Comparison of ENCODE assay signal across 8 cellular contexts in genomic region chr2:37654419-37654818, GRCh38. TPM values are rescaled to one million over a fixed set of nuclear protein-coding genes. Genes with fewer than 3 reads are reported as not detected.
DNase-seq lines count a peak whose midpoint lies in the region; ATAC-seq, FAIRE-seq and TF ChIP-seq lines count a peak whose summit lies in the region.
"Had no signal": no experiment of that assay in that cellular context is flagged by ENCODE, and none has a peak within 500 bp of the region (broad histone marks: within the 10 kb centered on the region; RNA-seq: fewer than 3 reads in every experiment).

No MANE protein-coding gene starts in this region.

- no peaks in the 10 kb centered on the region for H3K9me3 Mint-ChIP-seq in activated CD8-positive, alpha-beta T cell treated with anti-CD3 and anti-CD28 coated beads for 36 hours

- intact Hi-C loops in activated CD8-positive, alpha-beta T cell treated with anti-CD3 and anti-CD28 coated beads for 36 hours (cut with micrococcal nuclease): no loop called here
- intact Hi-C loops in kidney (cut with DNase I): no loop called here

- H3K9ac ChIP-seq in iPS-20b (ENCODE audit: low read depth, low read length): no peak overlapping the region; the same call in 1 of the 2 replicates
- peak overlapping the region in 2 of 5 donors; percentile 19 to 21 for H3K9ac ChIP-seq in subcutaneous abdominal adipose tissue (ENCODE audit: low read length in 5 of 5)
- no peak overlapping the region for H3K9ac ChIP-seq in kidney (ENCODE audit: low read length in 2 of 2)

- POLR2A ChIA-PET in HEK293 (lab: Yijun Ruan, JAX): interaction anchor here (0.7 kb wide), 1 partner anchor 8 kb away, joined by 4 read pairs; no protein-coding TSS in a partner anchor
- POLR2A ChIA-PET in activated CD8-positive, alpha-beta T cell treated with anti-CD3 and anti-CD28 coated beads for 36 hours (lab: Charles Lee): interaction anchor here (0.9 to 1.0 kb wide), 3 partner anchors 9 to 17 kb away, joined by 3 read pairs; no protein-coding TSS in a partner anchor

- no peaks in the 10 kb centered on the region for H3K9me3 ChIP-seq in HEK293 (ENCODE audit: control insufficient read depth, insufficient read depth, low read depth, low read length)
- no peaks in the 10 kb centered on the region for H3K9me3 ChIP-seq in iPS-20b (ENCODE audit: insufficient read depth, low read depth, low read length)
- H3K9me3 ChIP-seq in subcutaneous abdominal adipose tissue (ENCODE audit: control insufficient read depth in 5 of 5, low read length in 5 of 5): no peaks in the 10 kb centered on the region
- no peaks in the 10 kb centered on the region for H3K9me3 ChIP-seq in kidney (ENCODE audit: control insufficient read depth in 1 of 2, low read length in 2 of 2)

- peaks cover 22% of the 10 kb centered on the region for H3K4me1 ChIP-seq in HEK293 (ENCODE audit: control insufficient read depth, insufficient read depth, low read length)
- peaks cover 63% of the 10 kb centered on the region for H3K4me1 ChIP-seq in iPS-20b (ENCODE audit: insufficient read depth, low read length)
- peaks cover 4 to 89% (median 28%) of the 10 kb centered on the region in 5 donors for H3K4me1 ChIP-seq in subcutaneous abdominal adipose tissue (ENCODE audit: control insufficient read depth in 5 of 5, insufficient read depth in 5 of 5, low read length in 5 of 5)
- H3K4me1 ChIP-seq in kidney (ENCODE audit: control insufficient read depth in 1 of 2, insufficient read depth in 1 of 2, low read depth in 1 of 2, low read length in 2 of 2): peaks cover 15 to 18% of the 10 kb centered on the region in 2 donors

- H3K4me3 ChIP-seq in HEK293 (ENCODE audit: low read depth, low read length): no peak overlapping the region
- H3K4me3 ChIP-seq in iPS-20b (ENCODE audit: low read length): peak overlapping the region; percentile 55; the same call in 1 of the 2 replicates
- H3K4me3 ChIP-seq in subcutaneous abdominal adipose tissue (ENCODE audit: low read depth in 1 of 5, low read length in 5 of 5): no peak overlapping the region
- no peak overlapping the region for H3K4me3 ChIP-seq in kidney (ENCODE audit: low read length in 2 of 2)
- H3K4me3 ChIP-seq in H7 (ENCODE audit: insufficient read depth, low read depth, low read length): no peak overlapping the region

- no peak for FAIRE-seq in kidney (lab: Jason Lieb, UNC)

- no peaks in the 10 kb centered on the region for H3K27me3 Mint-ChIP-seq in activated CD8-positive, alpha-beta T cell treated with anti-CD3 and anti-CD28 coated beads for 36 hours

- H3K27me3 ChIP-seq in iPS-20b (ENCODE audit: insufficient read depth, low read length) (0 out of 2 replicates have a peak, but pooled peaks cover 8% of the 10 kb centered on the region), subcutaneous abdominal adipose tissue (ENCODE audit: control insufficient read depth in 5 of 5, insufficient read depth in 4 of 5, low read length in 5 of 5) (no peaks in the 10 kb centered on the region), H7 (ENCODE audit: control insufficient read depth, insufficient read depth, low read length) (peaks cover 5% of the 10 kb centered on the region; the same call in 1 of the 2 replicates)

- no peak for DNase-seq in activated CD8-positive, alpha-beta T cell treated with anti-CD3 and anti-CD28 coated beads for 36 hours
- DNase-seq in kidney: no peak
- DNase-seq in iPS-NIHi11 (ENCODE audit: low spot score): no peak
- no peak for DNase-seq in H7
- DNase-seq: hippocampal formation had no signal

- peaks cover 92% of the 10 kb centered on the region for H3K4me1 Mint-ChIP-seq in activated CD8-positive, alpha-beta T cell treated with anti-CD3 and anti-CD28 coated beads for 36 hours (ENCODE audit: low read depth)

- no peaks in the 10 kb centered on the region for H3K36me3 ChIP-seq in HEK293 (ENCODE audit: control insufficient read depth in 2 of 2, insufficient read depth in 1 of 2, low read length in 2 of 2)
- H3K36me3 ChIP-seq in iPS-20b (ENCODE audit: insufficient read depth, low read depth, low read length): no peaks in the 10 kb centered on the region; the same call in 1 of the 2 replicates
- H3K36me3 ChIP-seq in subcutaneous abdominal adipose tissue (ENCODE audit: control insufficient read depth in 5 of 5, insufficient read depth in 5 of 5, low read length in 5 of 5): no peaks in the 10 kb centered on the region
- H3K36me3 ChIP-seq in kidney (ENCODE audit: control insufficient read depth in 1 of 2, insufficient read depth in 2 of 2, low read length in 2 of 2): no peaks in the 10 kb centered on the region
- no peaks in the 10 kb centered on the region for H3K36me3 ChIP-seq in H7 (replicated peaks; ENCODE audit: control insufficient read depth, insufficient read depth, low read length)

- ATAC-seq in activated CD8-positive, alpha-beta T cell treated with anti-CD3 and anti-CD28 coated beads for 36 hours: no peak

- CTCF ChIA-PET in HEK293 (lab: Yijun Ruan, JAX): interaction anchor here (0.6 kb wide), 1 partner anchor 72 kb away, joined by 3 read pairs; no protein-coding TSS in a partner anchor
- CTCF ChIA-PET in activated CD8-positive, alpha-beta T cell treated with anti-CD3 and anti-CD28 coated beads for 36 hours (lab: Charles Lee): interaction anchor here (1.1 to 1.8 kb wide), 4 partner anchors 11 to 223 kb away, joined by 3 to 6 read pairs (median 4); no protein-coding TSS in a partner anchor

- TF ChIP-seq CTCF in HEK293 (tag by site-specific recombination; IDR thresholded peaks at IDR 0.05) (no peak), kidney (IDR thresholded peaks at IDR 0.05; ENCODE audit: borderline replicate concordance, extremely low read depth, insufficient read depth) (no peak)
- no peak for TF ChIP-seq CTCF in activated CD8-positive, alpha-beta T cell treated with anti-CD3 and anti-CD28 coated beads for 36 hours (IDR thresholded peaks at IDR 0.05)

- H3K27ac ChIP-seq in HEK293 (ENCODE audit: extremely low read depth, low read depth, low read length): no peak overlapping the region; the same call in 1 of the 2 replicates
- H3K27ac ChIP-seq in iPS-20b (ENCODE audit: low read length): no peak overlapping the region
- peak overlapping the region; percentile 81 for H3K27ac ChIP-seq in subcutaneous abdominal adipose tissue (ENCODE audit: low read depth, low read length)
- peak overlapping the region in 1 of 2 donors; percentile 72 for H3K27ac ChIP-seq in kidney (ENCODE audit: low read depth in 2 of 2, low read length in 2 of 2)

- peak overlapping the region; percentile 55 for H3K4me3 Mint-ChIP-seq in activated CD8-positive, alpha-beta T cell treated with anti-CD3 and anti-CD28 coated beads for 36 hours

- peak overlapping the region; percentile 86 for H3K27ac Mint-ChIP-seq in activated CD8-positive, alpha-beta T cell treated with anti-CD3 and anti-CD28 coated beads for 36 hours

- H3K36me3 Mint-ChIP-seq in activated CD8-positive, alpha-beta T cell treated with anti-CD3 and anti-CD28 coated beads for 36 hours (ENCODE audit: low read depth): peaks cover 43% of the 10 kb centered on the region

TF ChIP-seq in HEK293, 187 proteins besides CTCF, POLR2A, EP300 and RAD21:
- TF ChIP-seq REST (tag by site-specific recombination; IDR thresholded peaks at IDR 0.05): no peak
- TF ChIP-seq PATZ1 (tag by site-specific recombination; IDR thresholded peaks at IDR 0.05): no peak
- 0 out of 2 replicates have a peak, but pooled peaks have one; percentile 6 for TF ChIP-seq PRDM1 (tag by site-specific recombination; IDR thresholded peaks at IDR 0.05)
- no peak for TF ChIP-seq ZNF423 (tag by site-specific recombination; IDR thresholded peaks at IDR 0.05)

RNA-seq across cellular contexts. Expression of gene CDC42EP3, which starts 17.0 kb away (rescaled TPM):
- total RNA-seq in activated CD8-positive, alpha-beta T cell treated with anti-CD3 and anti-CD28 coated beads for 36 hours: 10 to 100 TPM; 18.8 to 22.6 TPM
- 34.1 TPM for total RNA-seq in kidney
- 21.3 TPM for polyA plus RNA-seq in kidney (ENCODE audit: insufficient read depth, low read depth, low replicate concordance)
- 19.5 and 26.2 TPM in 2 replicates for total RNA-seq in H7 (2014; rRNA removed; shearing (Covaris generic))
